ENCODE assay signal across 23 cellular contexts in genomic region chr15:51184637-51185036, GRCh38.
DNase-seq lines count a peak whose midpoint lies in the region; ATAC-seq and TF ChIP-seq lines count a peak whose summit lies in the region.
"Had no signal": no experiment of that assay in that cellular context is flagged by ENCODE, and none has a peak within 500 bp of the region (broad histone marks: within the 10 kb centered on the region; RNA-seq: fewer than 3 reads in every experiment).

No MANE protein-coding gene starts in this region.

- peaks cover 0 to 2% of the 10 kb centered on the region in 2 donors for H3K36me3 Mint-ChIP-seq in CD14-positive monocyte
- H3K36me3 Mint-ChIP-seq: IgD-negative memory B cell had no signal

- H3K27ac Mint-ChIP-seq in CD14-positive monocyte: peak overlapping the region in 6 of 7 donors; percentile 6 to 82 (median 33)
- H3K27ac Mint-ChIP-seq: CD4-positive, alpha-beta T cell; H9; IgD-negative memory B cell had no signal

- peaks cover 63% of the 10 kb centered on the region for H3K4me1 Mint-ChIP-seq in CD14-positive monocyte
- H3K4me1 Mint-ChIP-seq: IgD-negative memory B cell had no signal

- TF ChIP-seq CTCF in CD14-positive monocyte (IDR thresholded peaks at IDR 0.05): no peak
- TF ChIP-seq CTCF in HL-60 (IDR thresholded peaks at IDR 0.05; ENCODE audit: insufficient read depth, low read length): no peak
- TF ChIP-seq CTCF in left ventricle myocardium inferior (IDR thresholded peaks at IDR 0.05; ENCODE audit: borderline replicate concordance): no peak
- no peak for TF ChIP-seq CTCF in mucosa of descending colon (IDR thresholded peaks at IDR 0.05)
- no peak for TF ChIP-seq CTCF in GM20000 (IDR thresholded peaks at IDR 0.05; ENCODE audit: extremely low read depth, missing control alignments)

- ATAC-seq in mucosa of descending colon (peak; percentile 75), HG02759 (IDR thresholded peaks at IDR 0.05; ENCODE audit: unreplicated experiment) (no peak), GM18867 (IDR thresholded peaks at IDR 0.05; ENCODE audit: unreplicated experiment) (no peak)

- DNase-seq in CD14-positive monocyte (ENCODE audit: low spot score): no peak
- DNase-seq in HL-60 (ENCODE audit: low read depth in 1 of 2, low spot score in 1 of 2): no peak
- DNase-seq in left ventricle myocardium inferior: no peak
- DNase-seq in mucosa of descending colon: no peak
- no peak for DNase-seq in foreskin melanocyte
- no peak for DNase-seq in GM20000 (ENCODE audit: low spot score)
- DNase-seq: Caco-2; CD4-positive, alpha-beta T cell; DMS 273 treated with DMSO at 0.1 percent for 48 hours; DMS79 treated with DMSO at 0.1 percent for 48 hours; GM23248; H9; Kasumi-1; NCI-H1436 treated with DMSO at 0.1 percent for 48 hours; NCI-H2029; NCI-H345; NCI-H524 treated with DMSO at 0.1 percent for 48 hours; SHP77; SW 1271 had no signal

- no peaks in the 10 kb centered on the region for H3K27me3 Mint-ChIP-seq in CD14-positive monocyte (ENCODE audit: low read depth in 3 of 3)

- H3K27me3 ChIP-seq in HL-60 (ENCODE audit: insufficient read depth, poor library complexity, severe bottlenecking) (no peaks in the 10 kb centered on the region), left ventricle myocardium inferior (ENCODE audit: low read depth) (peaks cover 5% of the 10 kb centered on the region)

- H3K4me3 ChIP-seq in HL-60 (replicated peaks; ENCODE audit: insufficient read depth, low read length): no peak overlapping the region
- no peak overlapping the region for H3K4me3 ChIP-seq in left ventricle myocardium inferior
- H3K4me3 ChIP-seq in mucosa of descending colon: no peak overlapping the region
- H3K4me3 ChIP-seq: GM23248, SK-N-MC had no signal

- no peaks in the 10 kb centered on the region for H3K9me3 Mint-ChIP-seq in CD14-positive monocyte
- H3K9me3 Mint-ChIP-seq: CD4-positive, alpha-beta T cell; H9 had no signal

- H3K36me3 ChIP-seq in left ventricle myocardium inferior (no peaks in the 10 kb centered on the region), mucosa of descending colon (ENCODE audit: low read depth) (no peaks in the 10 kb centered on the region)

- intact Hi-C loops in CD14-positive monocyte (cut with micrococcal nuclease) (no loop called here), left ventricle myocardium inferior (cut with micrococcal nuclease) (no loop called here), mucosa of descending colon (cut with DNase I, micrococcal nuclease) (no loop called here)

- H3K4me3 Mint-ChIP-seq in CD14-positive monocyte: no peak overlapping the region
- H3K4me3 Mint-ChIP-seq: CD4-positive, alpha-beta T cell; H9; IgD-negative memory B cell had no signal

- H3K9me3 ChIP-seq in left ventricle myocardium inferior (replicated peaks): no peaks in the 10 kb centered on the region
- H3K9me3 ChIP-seq in mucosa of descending colon: no peaks in the 10 kb centered on the region
- H3K9me3 ChIP-seq: Caco-2 had no signal

- H3K4me1 ChIP-seq in left ventricle myocardium inferior (peaks cover 40% of the 10 kb centered on the region), mucosa of descending colon (ENCODE audit: low read depth) (peaks cover 15% of the 10 kb centered on the region)

- H3K27ac ChIP-seq in HL-60 (replicated peaks) (peak overlapping the region; percentile 92), left ventricle myocardium inferior (replicated peaks) (peak overlapping the region; percentile 46)
- H3K27ac ChIP-seq: GM23248, SK-N-MC had no signal
